Comparison of ENCODE assay signal across 14 cellular contexts in the genomic region with DNA sequence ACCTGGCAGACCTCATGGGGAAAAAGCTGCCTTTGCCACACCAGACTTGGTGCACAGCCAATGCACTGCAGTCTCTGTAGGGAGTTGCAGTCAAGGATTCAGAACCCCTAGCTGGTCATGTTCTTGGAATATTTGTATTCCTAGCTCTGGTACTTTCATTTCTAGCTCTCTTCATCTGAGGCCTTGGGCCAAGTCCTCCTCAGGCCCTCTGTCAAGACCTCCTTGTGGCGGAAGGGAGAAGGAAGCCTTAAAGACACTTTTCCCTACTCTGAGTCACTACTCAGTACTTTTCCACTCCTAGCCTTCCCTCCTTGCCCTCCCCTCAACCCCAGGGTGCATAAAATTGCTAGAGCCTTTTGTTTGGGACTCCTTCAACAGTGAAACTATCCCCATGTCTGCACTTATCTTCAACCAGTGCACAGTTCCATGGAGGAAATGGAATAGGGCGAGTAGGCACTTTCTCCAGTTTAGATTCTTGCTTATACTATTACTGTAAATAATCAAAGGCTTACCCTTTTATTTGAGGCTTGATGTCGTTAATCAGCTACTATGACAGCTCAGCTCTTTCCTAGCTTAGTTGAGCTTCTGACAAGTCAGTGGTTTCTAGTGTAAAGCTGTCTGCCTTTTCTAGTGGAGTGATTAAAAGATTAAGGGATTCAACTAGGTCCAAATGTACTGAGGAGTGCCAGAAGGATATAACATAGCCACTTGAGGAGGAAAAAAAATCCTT. TPM values are rescaled to one million over a fixed set of nuclear protein-coding genes. Genes with fewer than 3 reads are reported as not detected.
DNase-seq lines count a peak whose midpoint lies in the region; ATAC-seq and TF ChIP-seq lines count a peak whose summit lies in the region.
"Had no signal": no experiment of that assay in that cellular context is flagged by ENCODE, and none has a peak within 500 bp of the region (broad histone marks: within the 10 kb centered on the region; RNA-seq: fewer than 3 reads in every experiment).

No MANE protein-coding gene starts in this region.

- H3K27ac ChIP-seq in lung (ENCODE audit: low read depth in 1 of 2, low read length in 1 of 2) = peak overlapping the region in 1 of 2 donors; percentile 11

- no peaks in the 10 kb centered on the region for H3K4me1 ChIP-seq in lung (ENCODE audit: control insufficient read depth in 2 of 2, insufficient read depth in 2 of 2, low read length in 2 of 2)

- no peak overlapping the region for H3K4me3 ChIP-seq in MG63
- no peak overlapping the region for H3K4me3 ChIP-seq in cardiac fibroblast (replicated peaks in 1 of 2; ENCODE audit: low read depth in 2 of 2, low read length in 2 of 2)
- H3K4me3 ChIP-seq in lung = no peak overlapping the region
- H3K4me3 ChIP-seq: heart right ventricle, mucosa of descending colon had no signal

- TF ChIP-seq CTCF in cardiac fibroblast (IDR thresholded peaks at IDR 0.05; ENCODE audit: low read depth, low read length) = peak; percentile 21
- TF ChIP-seq CTCF in lung (IDR thresholded peaks at IDR 0.05; ENCODE audit: control extremely low read depth, extremely low read depth) = no peak

- no peak overlapping the region for H3K27ac Mint-ChIP-seq in activated T-cell treated with anti-CD3 and anti-CD28 coated beads, Interleukin-2, amount 50 U/mL, for 72 hours
- no peak overlapping the region for H3K27ac Mint-ChIP-seq in activated T-helper 17 cell treated with anti-CD3 and anti-CD28 coated beads, Interleukin-2, amount 50 U/mL, for 72 hours

- DNase-seq in EH (ENCODE audit: low read depth) (peak; percentile 54), MG63 (peak; percentile 51), cardiac fibroblast (ENCODE audit: low read depth in 2 of 2) (peak; percentile 27 to 40), lung (ENCODE audit: low spot score) (peak; percentile 50), NCI-H2029 treated with DMSO at 0.1 percent for 48 hours (lab: John Stamatoyannopoulos, UW) (no peak)
- no peak for DNase-seq in activated T-cell treated with anti-CD3 and anti-CD28 coated beads, Interleukin-2, amount 50 U/mL, for 72 hours
- DNase-seq in stimulated activated CD4-positive, alpha-beta T cell treated with anti-CD3 and anti-CD28 coated beads, Interleukin-4, amount 100 ng/mL, for 24 hours = no peak
- DNase-seq: cortex of kidney, heart right ventricle, mucosa of descending colon, NCI-H1105, OCI-M1 had no signal

- H3K9me3 Mint-ChIP-seq in activated T-cell treated with anti-CD3 and anti-CD28 coated beads, Interleukin-2, amount 50 U/mL, for 72 hours = no peaks in the 10 kb centered on the region
- no peaks in the 10 kb centered on the region for H3K9me3 Mint-ChIP-seq in activated T-helper 17 cell treated with anti-CD3 and anti-CD28 coated beads, Interleukin-2, amount 50 U/mL, for 72 hours

- no peaks in the 10 kb centered on the region; the same call in 1 of the 2 replicates for H3K27me3 ChIP-seq in MG63
- no peaks in the 10 kb centered on the region for H3K27me3 ChIP-seq in lung (ENCODE audit: control insufficient read depth, insufficient read depth)

- no peaks in the 10 kb centered on the region for H3K36me3 ChIP-seq in MG63
- H3K36me3 ChIP-seq in lung (ENCODE audit: control insufficient read depth in 2 of 2, insufficient read depth in 2 of 2, low read length in 2 of 2) = no peaks in the 10 kb centered on the region
- H3K36me3 ChIP-seq: heart right ventricle had no signal

- ATAC-seq in lung (ENCODE audit: insufficient read depth, low FRiP score) = peak; percentile 47
- ATAC-seq in activated T-cell treated with anti-CD3 and anti-CD28 coated beads, Interleukin-2, amount 50 U/mL, for 72 hours (replicated peaks in 1 of 2) = no peak
- ATAC-seq in activated T-helper 17 cell treated with anti-CD3 and anti-CD28 coated beads, Interleukin-2, amount 50 U/mL, for 72 hours (replicated peaks) = no peak
- ATAC-seq: mucosa of descending colon had no signal

- H3K4me3 Mint-ChIP-seq in activated T-cell treated with anti-CD3 and anti-CD28 coated beads, Interleukin-2, amount 50 U/mL, for 72 hours = no peak overlapping the region
- H3K4me3 Mint-ChIP-seq in activated T-helper 17 cell treated with anti-CD3 and anti-CD28 coated beads, Interleukin-2, amount 50 U/mL, for 72 hours = no peak overlapping the region

- H3K27me3 Mint-ChIP-seq in activated T-cell treated with anti-CD3 and anti-CD28 coated beads, Interleukin-2, amount 50 U/mL, for 72 hours (ENCODE audit: low read depth) = peaks cover 9% of the 10 kb centered on the region
- H3K27me3 Mint-ChIP-seq in activated T-helper 17 cell treated with anti-CD3 and anti-CD28 coated beads, Interleukin-2, amount 50 U/mL, for 72 hours = peaks cover 9% of the 10 kb centered on the region

- H3K9me3 ChIP-seq in MG63 = no peaks in the 10 kb centered on the region
- no peaks in the 10 kb centered on the region for H3K9me3 ChIP-seq in lung (ENCODE audit: control insufficient read depth in 2 of 2, insufficient read depth in 1 of 2, low read length in 1 of 2)
- H3K9me3 ChIP-seq: heart right ventricle, mucosa of descending colon had no signal

- H3K36me3 Mint-ChIP-seq in activated T-cell treated with anti-CD3 and anti-CD28 coated beads, Interleukin-2, amount 50 U/mL, for 72 hours (ENCODE audit: insufficient read depth in 2 of 2) = no peaks in the 10 kb centered on the region
- no peaks in the 10 kb centered on the region for H3K36me3 Mint-ChIP-seq in activated T-helper 17 cell treated with anti-CD3 and anti-CD28 coated beads, Interleukin-2, amount 50 U/mL, for 72 hours (ENCODE audit: low read depth)

- H3K4me1 Mint-ChIP-seq in activated T-cell treated with anti-CD3 and anti-CD28 coated beads, Interleukin-2, amount 50 U/mL, for 72 hours (ENCODE audit: low read depth) = no peaks in the 10 kb centered on the region
- no peaks in the 10 kb centered on the region for H3K4me1 Mint-ChIP-seq in activated T-helper 17 cell treated with anti-CD3 and anti-CD28 coated beads, Interleukin-2, amount 50 U/mL, for 72 hours

- 80 to 91% methylated on average over 3 of the region's 3 CpGs for WGBS in lung, 2 donors

RNA-seq across cellular contexts. Expression of a gene that starts 15.8 kb away (rescaled TPM):
- not detected in 2 replicates for total RNA-seq in MG63 (2014; rRNA removed; shearing (Covaris generic); ENCODE audit: low replicate concordance)
- under 1 TPM; 0.83 to 0.94 TPM for total RNA-seq in lung
- polyA plus RNA-seq in lung = 1 to 10 TPM in 1 of 2 donors, under 1 TPM in 1; 0.77 to 1.2 TPM
- not detected for total RNA-seq in activated T-cell treated with anti-CD3 and anti-CD28 coated beads, Interleukin-2, amount 50 U/mL, for 72 hours
- not detected for total RNA-seq in activated T-helper 17 cell treated with anti-CD3 and anti-CD28 coated beads, Interleukin-2, amount 50 U/mL, for 72 hours
- total RNA-seq: skeletal muscle tissue had no signal

RNA-seq across cellular contexts. Expression of a gene that starts 21.7 kb away (rescaled TPM):
- 1.8 and 1.9 TPM in 2 replicates for total RNA-seq in MG63 (2014; rRNA removed; shearing (Covaris generic); ENCODE audit: low replicate concordance)
- total RNA-seq in lung = 1 to 10 TPM; 4.9 to 9.6 TPM
- polyA plus RNA-seq in lung = 1 to 10 TPM; 3.0 to 3.4 TPM
- total RNA-seq in activated T-cell treated with anti-CD3 and anti-CD28 coated beads, Interleukin-2, amount 50 U/mL, for 72 hours = 1 to 10 TPM; 6.4 to 9.7 TPM
- total RNA-seq in activated T-helper 17 cell treated with anti-CD3 and anti-CD28 coated beads, Interleukin-2, amount 50 U/mL, for 72 hours = 1 to 10 TPM; 6.5 to 7.3 TPM

Comparison
In these comparisons a context has a peak if more than half of its experiments do, and no peak if none do; other contexts are left out.
1. DNase-seq: peak in EH (single experiment), MG63 (single experiment), cardiac fibroblast (2 of 2) and lung (single experiment); none in activated T-cell treated with anti-CD3 and anti-CD28 coated beads, Interleukin-2, amount 50 U/mL, for 72 hours (0 of 2), NCI-H2029 treated with DMSO at 0.1 percent for 48 hours (single experiment) and stimulated activated CD4-positive, alpha-beta T cell treated with anti-CD3 and anti-CD28 coated beads, Interleukin-4, amount 100 ng/mL, for 24 hours (single experiment).